2 cellular contexts compared by ENCODE assay signal in the genomic region with DNA sequence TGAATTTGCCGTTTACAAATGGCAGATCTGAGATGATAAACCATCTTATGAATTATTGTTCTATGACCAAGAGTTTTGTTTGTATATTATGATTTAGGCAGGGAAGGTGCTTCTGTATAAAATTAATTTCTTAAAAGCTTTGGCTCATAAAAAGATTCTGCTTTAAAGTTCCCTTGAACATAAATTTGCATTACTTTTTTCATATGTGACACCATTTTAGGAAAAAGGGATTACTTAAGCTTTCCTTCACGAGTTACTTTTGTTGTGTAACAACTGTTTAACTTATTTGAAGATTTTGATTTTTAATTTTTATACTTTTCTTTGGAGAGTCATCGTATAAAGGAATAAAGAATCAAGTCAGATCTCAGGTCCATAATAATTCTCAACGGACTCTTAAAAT.
TF ChIP-seq lines count a peak whose summit lies in the region.

No MANE protein-coding gene starts in this region.

TF ChIP-seq in HepG2, 621 proteins besides CTCF, POLR2A, EP300 and RAD21 (continues in another document):
- no peak for TF ChIP-seq DPF2 (CRISPR knock-in tag; IDR thresholded peaks at IDR 0.05; ENCODE audit: borderline replicate concordance, low read depth)
- TF ChIP-seq, protein P1, sequence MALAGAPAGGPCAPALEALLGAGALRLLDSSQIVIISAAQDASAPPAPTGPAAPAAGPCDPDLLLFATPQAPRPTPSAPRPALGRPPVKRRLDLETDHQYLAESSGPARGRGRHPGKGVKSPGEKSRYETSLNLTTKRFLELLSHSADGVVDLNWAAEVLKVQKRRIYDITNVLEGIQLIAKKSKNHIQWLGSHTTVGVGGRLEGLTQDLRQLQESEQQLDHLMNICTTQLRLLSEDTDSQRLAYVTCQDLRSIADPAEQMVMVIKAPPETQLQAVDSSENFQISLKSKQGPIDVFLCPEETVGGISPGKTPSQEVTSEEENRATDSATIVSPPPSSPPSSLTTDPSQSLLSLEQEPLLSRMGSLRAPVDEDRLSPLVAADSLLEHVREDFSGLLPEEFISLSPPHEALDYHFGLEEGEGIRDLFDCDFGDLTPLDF (CRISPR knock-in tag; IDR thresholded peaks at IDR 0.05): no peak
- TF ChIP-seq, protein P2, sequence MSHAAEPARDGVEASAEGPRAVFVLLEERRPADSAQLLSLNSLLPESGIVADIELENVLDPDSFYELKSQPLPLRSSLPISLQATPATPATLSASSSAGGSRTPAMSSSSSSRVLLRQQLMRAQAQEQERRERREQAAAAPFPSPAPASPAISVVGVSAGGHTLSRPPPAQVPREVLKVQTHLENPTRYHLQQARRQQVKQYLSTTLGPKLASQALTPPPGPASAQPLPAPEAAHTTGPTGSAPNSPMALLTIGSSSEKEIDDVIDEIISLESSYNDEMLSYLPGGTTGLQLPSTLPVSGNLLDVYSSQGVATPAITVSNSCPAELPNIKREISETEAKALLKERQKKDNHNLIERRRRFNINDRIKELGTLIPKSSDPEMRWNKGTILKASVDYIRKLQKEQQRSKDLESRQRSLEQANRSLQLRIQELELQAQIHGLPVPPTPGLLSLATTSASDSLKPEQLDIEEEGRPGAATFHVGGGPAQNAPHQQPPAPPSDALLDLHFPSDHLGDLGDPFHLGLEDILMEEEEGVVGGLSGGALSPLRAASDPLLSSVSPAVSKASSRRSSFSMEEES (CRISPR knock-in tag; IDR thresholded peaks at IDR 0.05): no peak
- TF ChIP-seq ZNF180 (CRISPR knock-in tag; IDR thresholded peaks at IDR 0.05; ENCODE audit: borderline replicate concordance, low read depth): no peak
- TF ChIP-seq MED13 (CRISPR knock-in tag; IDR thresholded peaks at IDR 0.05): no peak
- TF ChIP-seq ZNF510 (CRISPR knock-in tag; IDR thresholded peaks at IDR 0.05; ENCODE audit: low read depth): no peak
- no peak for TF ChIP-seq ESRRA (CRISPR knock-in tag; IDR thresholded peaks at IDR 0.05; ENCODE audit: low read depth)
- TF ChIP-seq, protein P3, sequence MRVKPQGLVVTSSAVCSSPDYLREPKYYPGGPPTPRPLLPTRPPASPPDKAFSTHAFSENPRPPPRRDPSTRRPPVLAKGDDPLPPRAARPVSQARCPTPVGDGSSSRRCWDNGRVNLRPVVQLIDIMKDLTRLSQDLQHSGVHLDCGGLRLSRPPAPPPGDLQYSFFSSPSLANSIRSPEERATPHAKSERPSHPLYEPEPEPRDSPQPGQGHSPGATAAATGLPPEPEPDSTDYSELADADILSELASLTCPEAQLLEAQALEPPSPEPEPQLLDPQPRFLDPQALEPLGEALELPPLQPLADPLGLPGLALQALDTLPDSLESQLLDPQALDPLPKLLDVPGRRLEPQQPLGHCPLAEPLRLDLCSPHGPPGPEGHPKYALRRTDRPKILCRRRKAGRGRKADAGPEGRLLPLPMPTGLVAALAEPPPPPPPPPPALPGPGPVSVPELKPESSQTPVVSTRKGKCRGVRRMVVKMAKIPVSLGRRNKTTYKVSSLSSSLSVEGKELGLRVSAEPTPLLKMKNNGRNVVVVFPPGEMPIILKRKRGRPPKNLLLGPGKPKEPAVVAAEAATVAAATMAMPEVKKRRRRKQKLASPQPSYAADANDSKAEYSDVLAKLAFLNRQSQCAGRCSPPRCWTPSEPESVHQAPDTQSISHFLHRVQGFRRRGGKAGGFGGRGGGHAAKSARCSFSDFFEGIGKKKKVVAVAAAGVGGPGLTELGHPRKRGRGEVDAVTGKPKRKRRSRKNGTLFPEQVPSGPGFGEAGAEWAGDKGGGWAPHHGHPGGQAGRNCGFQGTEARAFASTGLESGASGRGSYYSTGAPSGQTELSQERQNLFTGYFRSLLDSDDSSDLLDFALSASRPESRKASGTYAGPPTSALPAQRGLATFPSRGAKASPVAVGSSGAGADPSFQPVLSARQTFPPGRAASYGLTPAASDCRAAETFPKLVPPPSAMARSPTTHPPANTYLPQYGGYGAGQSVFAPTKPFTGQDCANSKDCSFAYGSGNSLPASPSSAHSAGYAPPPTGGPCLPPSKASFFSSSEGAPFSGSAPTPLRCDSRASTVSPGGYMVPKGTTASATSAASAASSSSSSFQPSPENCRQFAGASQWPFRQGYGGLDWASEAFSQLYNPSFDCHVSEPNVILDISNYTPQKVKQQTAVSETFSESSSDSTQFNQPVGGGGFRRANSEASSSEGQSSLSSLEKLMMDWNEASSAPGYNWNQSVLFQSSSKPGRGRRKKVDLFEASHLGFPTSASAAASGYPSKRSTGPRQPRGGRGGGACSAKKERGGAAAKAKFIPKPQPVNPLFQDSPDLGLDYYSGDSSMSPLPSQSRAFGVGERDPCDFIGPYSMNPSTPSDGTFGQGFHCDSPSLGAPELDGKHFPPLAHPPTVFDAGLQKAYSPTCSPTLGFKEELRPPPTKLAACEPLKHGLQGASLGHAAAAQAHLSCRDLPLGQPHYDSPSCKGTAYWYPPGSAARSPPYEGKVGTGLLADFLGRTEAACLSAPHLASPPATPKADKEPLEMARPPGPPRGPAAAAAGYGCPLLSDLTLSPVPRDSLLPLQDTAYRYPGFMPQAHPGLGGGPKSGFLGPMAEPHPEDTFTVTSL (CRISPR knock-in tag; IDR thresholded peaks at IDR 0.05; ENCODE audit: borderline replicate concordance): no peak
- TF ChIP-seq ARNTL (CRISPR knock-in tag; IDR thresholded peaks at IDR 0.05): no peak
- no peak for TF ChIP-seq RCOR2 (CRISPR knock-in tag; IDR thresholded peaks at IDR 0.05)
- TF ChIP-seq, protein P4, sequence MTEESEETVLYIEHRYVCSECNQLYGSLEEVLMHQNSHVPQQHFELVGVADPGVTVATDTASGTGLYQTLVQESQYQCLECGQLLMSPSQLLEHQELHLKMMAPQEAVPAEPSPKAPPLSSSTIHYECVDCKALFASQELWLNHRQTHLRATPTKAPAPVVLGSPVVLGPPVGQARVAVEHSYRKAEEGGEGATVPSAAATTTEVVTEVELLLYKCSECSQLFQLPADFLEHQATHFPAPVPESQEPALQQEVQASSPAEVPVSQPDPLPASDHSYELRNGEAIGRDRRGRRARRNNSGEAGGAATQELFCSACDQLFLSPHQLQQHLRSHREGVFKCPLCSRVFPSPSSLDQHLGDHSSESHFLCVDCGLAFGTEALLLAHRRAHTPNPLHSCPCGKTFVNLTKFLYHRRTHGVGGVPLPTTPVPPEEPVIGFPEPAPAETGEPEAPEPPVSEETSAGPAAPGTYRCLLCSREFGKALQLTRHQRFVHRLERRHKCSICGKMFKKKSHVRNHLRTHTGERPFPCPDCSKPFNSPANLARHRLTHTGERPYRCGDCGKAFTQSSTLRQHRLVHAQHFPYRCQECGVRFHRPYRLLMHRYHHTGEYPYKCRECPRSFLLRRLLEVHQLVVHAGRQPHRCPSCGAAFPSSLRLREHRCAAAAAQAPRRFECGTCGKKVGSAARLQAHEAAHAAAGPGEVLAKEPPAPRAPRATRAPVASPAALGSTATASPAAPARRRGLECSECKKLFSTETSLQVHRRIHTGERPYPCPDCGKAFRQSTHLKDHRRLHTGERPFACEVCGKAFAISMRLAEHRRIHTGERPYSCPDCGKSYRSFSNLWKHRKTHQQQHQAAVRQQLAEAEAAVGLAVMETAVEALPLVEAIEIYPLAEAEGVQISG (CRISPR knock-in tag; IDR thresholded peaks at IDR 0.05): no peak
- TF ChIP-seq SMARCC2 (IDR thresholded peaks at IDR 0.05): no peak
- TF ChIP-seq MBNL3 (CRISPR knock-in tag; conservative IDR thresholded peaks at IDR 0.05): no peak

TF ChIP-seq in K562, 482 proteins besides CTCF, POLR2A, EP300 and RAD21:
- TF ChIP-seq CEBPG (CRISPR knock-in tag; IDR thresholded peaks at IDR 0.05) (no peak), CEBPG (tag; conservative IDR thresholded peaks at IDR 0.05 in 1 of 2, IDR thresholded peaks at IDR 0.05 in 1 of 2) (peak in 1 of 2 experiments; percentile 35; a peak in 2 of 4 replicates), ZNF263 (CRISPR knock-in tag; IDR thresholded peaks at IDR 0.05; ENCODE audit: borderline replicate concordance) (no peak), CEBPB (tag; IDR thresholded peaks at IDR 0.05) (peak; percentile 40; the same call in 1 of the 2 replicates)
